Comparison of ENCODE assay signal across 1 cellular context in genomic region chr14:24216345-24216699, GRCh38.
TF ChIP-seq lines count a peak whose summit lies in the region.

No MANE protein-coding gene starts in this region.

TF ChIP-seq in HepG2, 621 proteins besides CTCF, POLR2A, EP300 and RAD21:
- TF ChIP-seq RAD51 (IDR thresholded peaks at IDR 0.05; ENCODE audit: borderline replicate concordance) (no peak), ZNF142 (CRISPR knock-in tag; IDR thresholded peaks at IDR 0.05) (0 out of 2 replicates have a peak, but pooled peaks have one; percentile 17), ZNF597 (CRISPR knock-in tag; IDR thresholded peaks at IDR 0.05) (no peak), ONECUT2 (CRISPR knock-in tag; IDR thresholded peaks at IDR 0.05) (0 out of 2 replicates have a peak, but pooled peaks have one; percentile 2), FLYWCH1 (CRISPR knock-in tag; IDR thresholded peaks at IDR 0.05) (peak; percentile 90; the same call in 1 of the 2 replicates), MTA3 (CRISPR knock-in tag; IDR thresholded peaks at IDR 0.05) (0 out of 2 replicates have a peak, but pooled peaks have one; percentile 2), IRX3 (CRISPR knock-in tag; IDR thresholded peaks at IDR 0.05; ENCODE audit: borderline replicate concordance, low read depth) (peak; percentile 44; the same call in 1 of the 2 replicates), ZBTB2 (CRISPR knock-in tag; IDR thresholded peaks at IDR 0.05; ENCODE audit: low read depth) (0 out of 2 replicates have a peak, but pooled peaks have one; percentile 6), ZNF841 (CRISPR knock-in tag; IDR thresholded peaks at IDR 0.05; ENCODE audit: borderline replicate concordance) (0 out of 2 replicates have a peak, but pooled peaks have one; percentile 7), ZNF513 (CRISPR knock-in tag; conservative IDR thresholded peaks at IDR 0.05) (0 out of 2 replicates have a peak, but pooled peaks have one; percentile 50), WIZ (CRISPR knock-in tag; IDR thresholded peaks at IDR 0.05) (peak; percentile 8; the same call in 1 of the 2 replicates), ZNF7 (CRISPR knock-in tag; IDR thresholded peaks at IDR 0.05) (0 out of 2 replicates have a peak, but pooled peaks have one; percentile 2), SP140L (CRISPR knock-in tag; IDR thresholded peaks at IDR 0.05; ENCODE audit: borderline replicate concordance) (no peak), ZNF180 (CRISPR knock-in tag; IDR thresholded peaks at IDR 0.05; ENCODE audit: borderline replicate concordance, low read depth) (no peak), NAIF1 (CRISPR knock-in tag; IDR thresholded peaks at IDR 0.05; ENCODE audit: borderline replicate concordance) (0 out of 2 replicates have a peak, but pooled peaks have one; percentile 3)
